25 cellular contexts compared by ENCODE assay signal in the genomic region with DNA sequence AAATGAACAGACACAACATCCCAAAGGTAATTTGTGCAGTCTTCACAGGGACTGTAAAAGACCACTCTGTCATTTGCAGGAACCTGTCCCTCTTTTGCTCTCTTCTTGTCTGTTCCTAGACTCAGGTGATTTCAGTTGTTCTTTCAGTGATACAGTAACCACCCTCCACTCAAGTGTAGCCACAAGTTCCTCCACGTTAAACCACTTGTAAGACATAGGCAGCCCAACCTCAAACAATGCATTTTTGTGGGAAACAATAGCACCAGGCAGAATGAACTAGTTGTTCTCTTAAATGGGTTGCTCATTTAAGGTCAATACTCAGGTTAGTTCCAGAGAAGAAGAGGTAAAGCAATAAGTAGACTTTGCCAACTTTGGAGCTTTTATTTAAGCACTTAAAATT.
"Had no signal": no experiment of that assay in that cellular context is flagged by ENCODE, and none has a peak within 500 bp of the region (broad histone marks: within the 10 kb centered on the region; RNA-seq: fewer than 3 reads in every experiment).

No MANE protein-coding gene starts in this region.

- H3K27ac ChIP-seq: coronary artery, dorsolateral prefrontal cortex, esophagus muscularis mucosa, foreskin keratinocyte, gastroesophageal sphincter, heart left ventricle, hepatocyte, left lung, lower lobe of right lung had no signal

- H3K27me3 ChIP-seq: esophagus muscularis mucosa, gastroesophageal sphincter, heart left ventricle, left lung had no signal

- H3K79me2 ChIP-seq: hepatocyte had no signal

- FAIRE-seq: colon, endothelial cell of umbilical vein, frontal cortex, kidney had no signal

- H3K4me3 ChIP-seq: coronary artery, dorsolateral prefrontal cortex, esophagus muscularis mucosa, gastroesophageal sphincter, heart left ventricle, hepatocyte, left lung, lower lobe of right lung had no signal

- H3K4me1 ChIP-seq: esophagus muscularis mucosa, foreskin keratinocyte, gastroesophageal sphincter, heart left ventricle, left lung, lower lobe of right lung had no signal

- H3K36me3 ChIP-seq: esophagus muscularis mucosa, gastroesophageal sphincter, heart left ventricle, left lung, lower lobe of right lung had no signal

- DNase-seq: dermis blood vessel endothelial cell; dorsolateral prefrontal cortex; effector CD4-positive, alpha-beta T cell; effector memory CD4-positive, alpha-beta T cell; foreskin keratinocyte; heart left ventricle; hypothalamus; immature natural killer cell; islet precursor cell; kidney; kidney glomerular epithelial cell; left cardiac atrium; left lung; left ventricle myocardium superior; lower lobe of right lung; mesendoderm; midbrain; naive thymus-derived CD4-positive, alpha-beta T cell had no signal

- H3K4me2 ChIP-seq: hepatocyte had no signal

- H3K9me3 ChIP-seq: gastroesophageal sphincter, left lung, lower lobe of right lung had no signal

- H2AFZ ChIP-seq: hepatocyte had no signal
